ENCODE assay signal across 13 cellular contexts in the genomic region with DNA sequence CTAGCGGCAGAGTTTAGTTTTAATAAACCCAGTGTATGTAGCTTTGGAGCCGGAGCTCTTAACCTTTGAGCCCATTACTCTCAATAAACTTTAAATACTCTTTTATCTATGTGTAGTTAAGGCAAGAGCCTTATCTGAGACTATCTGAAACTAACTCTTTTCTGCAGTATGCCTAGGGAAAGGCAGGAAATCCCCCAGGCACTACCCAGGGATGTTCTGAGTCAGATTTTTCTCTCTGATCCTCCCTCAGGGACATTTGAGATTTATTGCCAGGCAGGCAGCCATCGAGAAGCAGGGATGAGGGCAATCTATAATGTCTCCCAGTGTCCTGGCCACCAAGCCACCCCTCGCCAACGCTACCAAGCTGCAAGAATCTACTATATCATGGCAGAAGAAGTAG. TPM values are rescaled to one million over a fixed set of nuclear protein-coding genes. Genes with fewer than 3 reads are reported as not detected.
"Had no signal": no experiment of that assay in that cellular context is flagged by ENCODE, and none has a peak within 500 bp of the region (broad histone marks: within the 10 kb centered on the region; RNA-seq: fewer than 3 reads in every experiment).

No MANE protein-coding gene starts in this region.

- FAIRE-seq: endometrium, pancreas had no signal

- H3K27me3 Mint-ChIP-seq: activated T-helper 17 cell treated with anti-CD3 and anti-CD28 coated beads, Interleukin-2, amount 50 U/mL, for 72 hours had no signal

- H3K4me3 Mint-ChIP-seq: activated T-helper 17 cell treated with anti-CD3 and anti-CD28 coated beads, Interleukin-2, amount 50 U/mL, for 72 hours had no signal

- ATAC-seq: activated T-helper 17 cell treated with anti-CD3 and anti-CD28 coated beads, Interleukin-2, amount 50 U/mL, for 72 hours; left lobe of liver; pancreas; sciatic nerve had no signal

- H3K9me3 Mint-ChIP-seq: activated T-helper 17 cell treated with anti-CD3 and anti-CD28 coated beads, Interleukin-2, amount 50 U/mL, for 72 hours had no signal

- H3K4me1 ChIP-seq: pancreas had no signal

- DNase-seq: activated CD4-positive, alpha-beta T cell treated with anti-CD3 and anti-CD28 coated beads, Interleukin-2, amount 50 U/mL, for 48 hours; activated naive CD4-positive, alpha-beta T cell treated with anti-CD3 and anti-CD28 coated beads, Interleukin-2, amount 50 U/mL, for 16 hours; dorsolateral prefrontal cortex; islet precursor cell; midbrain; pancreas; stimulated activated CD4-positive, alpha-beta T cell treated with anti-CD3 and anti-CD28 coated beads, Interleukin-1b, Interleukin-23, amount 100 ng/mL, for 48 hours; WERI-Rb-1 had no signal

- H3K4me3 ChIP-seq: dorsolateral prefrontal cortex, pancreas, thoracic aorta had no signal

- H3K9me3 ChIP-seq: pancreas, thoracic aorta had no signal

- H3K27ac Mint-ChIP-seq: activated T-helper 17 cell treated with anti-CD3 and anti-CD28 coated beads, Interleukin-2, amount 50 U/mL, for 72 hours had no signal

- H3K36me3 ChIP-seq: pancreas, thoracic aorta, WERI-Rb-1 had no signal

- H3K27ac ChIP-seq: dorsolateral prefrontal cortex, pancreas, thoracic aorta, WERI-Rb-1 had no signal

RNA-seq across cellular contexts. Expression of a gene that starts 39.1 kb away (rescaled TPM):
- total RNA-seq: activated T-helper 17 cell treated with anti-CD3 and anti-CD28 coated beads, Interleukin-2, amount 50 U/mL, for 72 hours had no signal
